ENCODE assay signal across 1 cellular context in the genomic region with DNA sequence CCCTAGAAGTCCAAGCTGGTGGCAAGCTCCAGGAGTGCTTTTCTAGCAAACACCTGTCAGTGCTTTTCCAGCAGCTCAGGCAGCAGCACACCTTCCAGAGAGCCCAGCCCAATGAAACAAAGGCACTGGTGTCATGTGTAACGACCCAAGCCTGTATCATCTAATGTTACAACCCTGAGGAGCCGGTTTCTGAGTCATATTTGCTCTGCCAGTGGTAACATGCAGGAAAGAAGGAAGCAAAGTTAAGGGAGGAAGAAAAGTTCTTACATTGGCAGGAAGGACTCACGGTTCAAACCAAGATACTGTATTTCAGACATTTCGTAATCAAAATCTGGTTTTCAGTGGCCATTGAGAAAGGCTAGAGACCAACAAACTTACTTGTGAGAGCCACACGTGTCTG.
TF ChIP-seq lines count a peak whose summit lies in the region.

A gene (minus strand): TSS at position 139 of the 400 bp plus-strand sequence. CDS start 237 bp downstream, outside the sequence.

TF ChIP-seq in SK-N-SH treated with all-trans-retinoic acid at 6 μM for 48 hours, 23 proteins besides CTCF, POLR2A, EP300 and RAD21 (continued from another document):
- TF ChIP-seq, protein P1, sequence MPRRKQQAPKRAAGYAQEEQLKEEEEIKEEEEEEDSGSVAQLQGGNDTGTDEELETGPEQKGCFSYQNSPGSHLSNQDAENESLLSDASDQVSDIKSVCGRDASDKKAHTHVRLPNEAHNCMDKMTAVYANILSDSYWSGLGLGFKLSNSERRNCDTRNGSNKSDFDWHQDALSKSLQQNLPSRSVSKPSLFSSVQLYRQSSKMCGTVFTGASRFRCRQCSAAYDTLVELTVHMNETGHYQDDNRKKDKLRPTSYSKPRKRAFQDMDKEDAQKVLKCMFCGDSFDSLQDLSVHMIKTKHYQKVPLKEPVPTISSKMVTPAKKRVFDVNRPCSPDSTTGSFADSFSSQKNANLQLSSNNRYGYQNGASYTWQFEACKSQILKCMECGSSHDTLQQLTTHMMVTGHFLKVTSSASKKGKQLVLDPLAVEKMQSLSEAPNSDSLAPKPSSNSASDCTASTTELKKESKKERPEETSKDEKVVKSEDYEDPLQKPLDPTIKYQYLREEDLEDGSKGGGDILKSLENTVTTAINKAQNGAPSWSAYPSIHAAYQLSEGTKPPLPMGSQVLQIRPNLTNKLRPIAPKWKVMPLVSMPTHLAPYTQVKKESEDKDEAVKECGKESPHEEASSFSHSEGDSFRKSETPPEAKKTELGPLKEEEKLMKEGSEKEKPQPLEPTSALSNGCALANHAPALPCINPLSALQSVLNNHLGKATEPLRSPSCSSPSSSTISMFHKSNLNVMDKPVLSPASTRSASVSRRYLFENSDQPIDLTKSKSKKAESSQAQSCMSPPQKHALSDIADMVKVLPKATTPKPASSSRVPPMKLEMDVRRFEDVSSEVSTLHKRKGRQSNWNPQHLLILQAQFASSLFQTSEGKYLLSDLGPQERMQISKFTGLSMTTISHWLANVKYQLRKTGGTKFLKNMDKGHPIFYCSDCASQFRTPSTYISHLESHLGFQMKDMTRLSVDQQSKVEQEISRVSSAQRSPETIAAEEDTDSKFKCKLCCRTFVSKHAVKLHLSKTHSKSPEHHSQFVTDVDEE (CRISPR knock-in tag; IDR thresholded peaks at IDR 0.05) = no peak
- TF ChIP-seq PPARA (CRISPR knock-in tag; IDR thresholded peaks at IDR 0.05; ENCODE audit: borderline replicate concordance) = no peak
TF ChIP-seq in SK-N-SH treated with all-trans-retinoic acid at 6 μM for 48 hours: peak in this region for 0.
